In the genomic region with DNA sequence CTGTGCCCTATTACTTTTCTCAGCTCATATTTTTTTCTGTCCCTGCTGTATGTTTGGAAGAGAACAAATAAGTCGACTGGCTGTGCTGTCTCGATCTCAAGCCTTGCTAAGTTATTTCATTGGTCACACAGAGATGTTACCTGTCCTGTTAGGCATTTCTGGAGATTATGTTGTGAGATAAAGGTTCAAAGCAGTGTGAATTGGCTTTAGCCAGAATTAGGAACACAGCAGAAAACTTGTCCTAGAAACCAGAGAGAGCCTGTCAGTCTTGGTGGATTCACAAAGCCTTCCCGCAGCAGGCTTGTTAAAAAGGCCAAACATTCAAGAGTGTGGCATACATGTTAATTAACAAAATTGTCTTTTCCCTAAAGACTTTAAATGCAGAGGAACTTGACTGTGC, we compare ENCODE assay signal across 1 cellular context.
TF ChIP-seq lines count a peak whose summit lies in the region.

No MANE protein-coding gene starts in this region.

TF ChIP-seq in GM23338, 12 proteins besides CTCF, POLR2A, EP300 and RAD21 (continued from another document):
- TF ChIP-seq, protein P1, sequence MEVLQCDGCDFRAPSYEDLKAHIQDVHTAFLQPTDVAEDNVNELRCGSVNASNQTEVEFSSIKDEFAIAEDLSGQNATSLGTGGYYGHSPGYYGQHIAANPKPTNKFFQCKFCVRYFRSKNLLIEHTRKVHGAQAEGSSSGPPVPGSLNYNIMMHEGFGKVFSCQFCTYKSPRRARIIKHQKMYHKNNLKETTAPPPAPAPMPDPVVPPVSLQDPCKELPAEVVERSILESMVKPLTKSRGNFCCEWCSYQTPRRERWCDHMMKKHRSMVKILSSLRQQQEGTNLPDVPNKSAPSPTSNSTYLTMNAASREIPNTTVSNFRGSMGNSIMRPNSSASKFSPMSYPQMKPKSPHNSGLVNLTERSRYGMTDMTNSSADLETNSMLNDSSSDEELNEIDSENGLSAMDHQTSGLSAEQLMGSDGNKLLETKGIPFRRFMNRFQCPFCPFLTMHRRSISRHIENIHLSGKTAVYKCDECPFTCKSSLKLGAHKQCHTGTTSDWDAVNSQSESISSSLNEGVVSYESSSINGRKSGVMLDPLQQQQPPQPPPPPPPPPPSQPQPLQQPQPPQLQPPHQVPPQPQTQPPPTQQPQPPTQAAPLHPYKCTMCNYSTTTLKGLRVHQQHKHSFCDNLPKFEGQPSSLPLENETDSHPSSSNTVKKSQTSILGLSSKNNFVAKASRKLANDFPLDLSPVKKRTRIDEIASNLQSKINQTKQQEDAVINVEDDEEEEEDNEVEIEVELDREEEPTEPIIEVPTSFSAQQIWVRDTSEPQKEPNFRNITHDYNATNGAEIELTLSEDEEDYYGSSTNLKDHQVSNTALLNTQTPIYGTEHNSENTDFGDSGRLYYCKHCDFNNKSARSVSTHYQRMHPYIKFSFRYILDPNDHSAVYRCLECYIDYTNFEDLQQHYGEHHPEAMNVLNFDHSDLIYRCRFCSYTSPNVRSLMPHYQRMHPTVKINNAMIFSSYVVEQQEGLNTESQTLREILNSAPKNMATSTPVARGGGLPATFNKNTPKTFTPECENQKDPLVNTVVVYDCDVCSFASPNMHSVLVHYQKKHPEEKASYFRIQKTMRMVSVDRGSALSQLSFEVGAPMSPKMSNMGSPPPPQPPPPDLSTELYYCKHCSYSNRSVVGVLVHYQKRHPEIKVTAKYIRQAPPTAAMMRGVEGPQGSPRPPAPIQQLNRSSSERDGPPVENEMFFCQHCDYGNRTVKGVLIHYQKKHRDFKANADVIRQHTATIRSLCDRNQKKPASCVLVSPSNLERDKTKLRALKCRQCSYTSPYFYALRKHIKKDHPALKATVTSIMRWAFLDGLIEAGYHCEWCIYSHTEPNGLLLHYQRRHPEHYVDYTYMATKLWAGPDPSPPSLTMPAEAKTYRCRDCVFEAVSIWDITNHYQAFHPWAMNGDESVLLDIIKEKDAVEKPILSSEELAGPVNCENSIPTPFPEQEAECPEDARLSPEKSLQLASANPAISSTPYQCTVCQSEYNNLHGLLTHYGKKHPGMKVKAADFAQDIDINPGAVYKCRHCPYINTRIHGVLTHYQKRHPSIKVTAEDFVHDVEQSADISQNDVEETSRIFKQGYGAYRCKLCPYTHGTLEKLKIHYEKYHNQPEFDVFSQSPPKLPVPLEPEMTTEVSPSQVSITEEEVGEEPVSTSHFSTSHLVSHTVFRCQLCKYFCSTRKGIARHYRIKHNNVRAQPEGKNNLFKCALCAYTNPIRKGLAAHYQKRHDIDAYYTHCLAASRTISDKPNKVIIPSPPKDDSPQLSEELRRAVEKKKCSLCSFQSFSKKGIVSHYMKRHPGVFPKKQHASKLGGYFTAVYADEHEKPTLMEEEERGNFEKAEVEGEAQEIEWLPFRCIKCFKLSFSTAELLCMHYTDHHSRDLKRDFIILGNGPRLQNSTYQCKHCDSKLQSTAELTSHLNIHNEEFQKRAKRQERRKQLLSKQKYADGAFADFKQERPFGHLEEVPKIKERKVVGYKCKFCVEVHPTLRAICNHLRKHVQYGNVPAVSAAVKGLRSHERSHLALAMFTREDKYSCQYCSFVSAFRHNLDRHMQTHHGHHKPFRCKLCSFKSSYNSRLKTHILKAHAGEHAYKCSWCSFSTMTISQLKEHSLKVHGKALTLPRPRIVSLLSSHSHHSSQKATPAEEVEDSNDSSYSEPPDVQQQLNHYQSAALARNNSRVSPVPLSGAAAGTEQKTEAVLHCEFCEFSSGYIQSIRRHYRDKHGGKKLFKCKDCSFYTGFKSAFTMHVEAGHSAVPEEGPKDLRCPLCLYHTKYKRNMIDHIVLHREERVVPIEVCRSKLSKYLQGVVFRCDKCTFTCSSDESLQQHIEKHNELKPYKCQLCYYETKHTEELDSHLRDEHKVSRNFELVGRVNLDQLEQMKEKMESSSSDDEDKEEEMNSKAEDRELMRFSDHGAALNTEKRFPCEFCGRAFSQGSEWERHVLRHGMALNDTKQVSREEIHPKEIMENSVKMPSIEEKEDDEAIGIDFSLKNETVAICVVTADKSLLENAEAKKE (CRISPR knock-in tag; IDR thresholded peaks at IDR 0.05): no peak
- TF ChIP-seq STAT1 (IDR thresholded peaks at IDR 0.05; ENCODE audit: unreplicated experiment): no peak
